ENCODE assay signal across 18 cellular contexts in the genomic region with DNA sequence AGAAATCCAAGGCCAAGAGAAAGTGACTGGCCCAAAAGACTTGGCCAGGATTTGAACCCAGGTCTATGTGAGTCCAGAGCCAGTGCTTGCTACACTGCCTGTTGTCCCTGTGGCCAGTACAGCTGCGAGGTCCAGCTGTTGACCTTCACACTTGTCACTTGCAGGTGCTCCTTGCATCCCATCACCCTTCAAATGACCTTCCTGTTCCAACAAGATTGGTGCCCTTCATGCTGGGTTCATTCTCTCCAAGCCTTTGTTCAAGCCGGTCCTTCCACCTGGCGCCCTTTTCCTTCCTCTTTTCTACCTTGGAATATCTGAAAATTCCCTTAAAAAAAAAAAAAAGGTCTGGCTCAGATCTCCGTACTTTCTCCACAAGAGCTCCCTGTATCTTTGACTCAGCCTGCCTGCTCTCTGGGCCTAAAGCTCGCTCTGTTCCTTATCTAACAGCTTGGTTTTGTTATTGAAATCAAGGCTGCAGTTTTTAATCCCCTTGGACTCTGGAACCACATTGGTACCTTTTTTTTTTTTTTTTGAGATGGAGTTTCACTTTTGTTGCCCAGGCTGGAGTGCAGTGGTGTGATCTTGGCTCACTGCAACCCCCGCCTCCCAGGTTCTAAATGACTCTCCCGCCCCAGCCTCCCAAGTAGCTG. TPM values are rescaled to one million over a fixed set of nuclear protein-coding genes. Genes with fewer than 3 reads are reported as not detected.
DNase-seq lines count a peak whose midpoint lies in the region; ATAC-seq, FAIRE-seq and TF ChIP-seq lines count a peak whose summit lies in the region.
"Had no signal": no experiment of that assay in that cellular context is flagged by ENCODE, and none has a peak within 500 bp of the region (broad histone marks: within the 10 kb centered on the region; RNA-seq: fewer than 3 reads in every experiment).

No MANE protein-coding gene starts in this region.

- H3K9ac ChIP-seq in K562 (ENCODE audit: insufficient read depth in 1 of 2, low read depth in 2 of 2, low read length in 2 of 2): no peak overlapping the region; a peak in 1 of 4 replicates
- no peak overlapping the region for H3K9ac ChIP-seq in skeletal muscle satellite cell (ENCODE audit: low read depth, low read length)

- H3K4me1 ChIP-seq in K562 (replicated peaks in 1 of 2; ENCODE audit: control insufficient read depth in 2 of 2, insufficient read depth in 2 of 2, low read length in 2 of 2): peaks cover 14 to 51% of the 10 kb centered on the region in 2 experiments; a peak in 4 of 5 replicates
- peaks cover 10% of the 10 kb centered on the region for H3K4me1 ChIP-seq in right cardiac atrium (ENCODE audit: control insufficient read depth, insufficient read depth, low read length)
- peaks cover 18% of the 10 kb centered on the region for H3K4me1 ChIP-seq in skeletal muscle satellite cell (ENCODE audit: control insufficient read depth, insufficient read depth, low read length)
- H3K4me1 ChIP-seq: BE2C had no signal

- no TSS peak for BruUV-seq in K562 (replicated peaks; lab: Mats Ljungman, UMichigan)

- H3K9me1 ChIP-seq in K562 (ENCODE audit: control insufficient read depth, insufficient read depth, low read length): no peaks in the 10 kb centered on the region

- no peak for FAIRE-seq in K562 (lab: Jason Lieb, UNC)
- FAIRE-seq: endometrium, TTC549 had no signal

- no peak for TF ChIP-seq CTCF in K562 (IDR thresholded peaks at IDR 0.05 in 2 of 3, conservative IDR thresholded peaks at IDR 0.05 in 1 of 3; ENCODE audit: insufficient read depth in 2 of 3, low read depth in 1 of 3, low read length in 3 of 3)

- ATAC-seq in K562: no peak
- ATAC-seq in right cardiac atrium: peak; percentile 23 to 61
- no peak for ATAC-seq in HG03457 (IDR thresholded peaks at IDR 0.05; ENCODE audit: unreplicated experiment)
- ATAC-seq in GM21360 (IDR thresholded peaks at IDR 0.05; ENCODE audit: unreplicated experiment): no peak

- H3K9me3 ChIP-seq in K562 (replicated peaks; ENCODE audit: control insufficient read depth, insufficient read depth, low read depth, low read length) (no peaks in the 10 kb centered on the region), right cardiac atrium (ENCODE audit: control insufficient read depth, low read length) (no peaks in the 10 kb centered on the region), skeletal muscle satellite cell (replicated peaks; ENCODE audit: low read length) (no peaks in the 10 kb centered on the region)
- H3K9me3 ChIP-seq: BE2C, neutrophil had no signal

- no peak for TF ChIP-seq EP300 in K562 (IDR thresholded peaks at IDR 0.05; ENCODE audit: low read length)

- CTCF ChIA-PET in K562 (lab: Yijun Ruan, JAX; ENCODE audit: low intra/inter-chr PET ratio): interaction anchor here (0.6 kb wide), 2 partner anchors 17 to 22 kb away, joined by 4 read pairs; partner anchors contain the start of gene MRPS18A

- intact Hi-C loops in K562 (cut with micrococcal nuclease) (no loop called here), right cardiac atrium (cut with DNase I) (no loop called here)

- H2AFZ ChIP-seq in K562 (ENCODE audit: low read depth, low read length): peak overlapping the region; percentile 42; the same call in 1 of the 2 replicates

- H3K27ac ChIP-seq in K562 (ENCODE audit: extremely low read depth, low read depth, low read length) (no peak overlapping the region; the same call in 2 of the 3 replicates), right cardiac atrium (ENCODE audit: low read length) (peak overlapping the region; percentile 81)
- H3K27ac ChIP-seq: neutrophil had no signal

- no peaks in the 10 kb centered on the region; the same call in 1 of the 2 replicates for H3K27me3 ChIP-seq in H7 (ENCODE audit: control insufficient read depth, insufficient read depth, low read length)
- no peaks in the 10 kb centered on the region for H3K27me3 ChIP-seq in K562 (ENCODE audit: control insufficient read depth in 2 of 2, insufficient read depth in 2 of 2, low read length in 2 of 2)
- H3K27me3 ChIP-seq in right cardiac atrium (ENCODE audit: control insufficient read depth, insufficient read depth): no peaks in the 10 kb centered on the region
- H3K27me3 ChIP-seq in skeletal muscle satellite cell (ENCODE audit: control insufficient read depth, insufficient read depth, low read length): peaks cover 41% of the 10 kb centered on the region
- H3K27me3 ChIP-seq: BE2C had no signal

- no peak for TF ChIP-seq POLR2A in K562 (conservative IDR thresholded peaks at IDR 0.05)

- no peak for TF ChIP-seq RAD21 in K562 (CRISPR knock-in tag; conservative IDR thresholded peaks at IDR 0.05 in 1 of 2, IDR thresholded peaks at IDR 0.05 in 1 of 2)

- 45% methylated on average over 6 of the region's 7 CpGs for WGBS in K562 (ENCODE audit: insufficient coverage, low coverage, missing lambda C conversion rate)
- WGBS in right cardiac atrium: 69% methylated on average over 7 of the region's 7 CpGs

- in situ Hi-C loops in K562 (cut with MboI): no loop called here

- POLR2A ChIA-PET in K562 (lab: Yijun Ruan, JAX): interaction anchor here (0.6 to 1.3 kb wide), 6 partner anchors 9 to 536 kb away, joined by 3 to 8 read pairs (median 5); partner anchors contain the start of gene VEGFA

- DNase-seq in H7 (peak; percentile 45), K562 (ENCODE audit: extremely low read depth in 1 of 4, low spot score in 3 of 4) (no peak), right cardiac atrium (no peak), nucleus accumbens (lab: John Stamatoyannopoulos, UW) (no peak), HT-29 (ENCODE audit: low spot score) (no peak)
- DNase-seq: activated naive CD4-positive, alpha-beta T cell treated with anti-CD3 and anti-CD28 coated beads, Interleukin-2, amount 10 ng/mL, durations not matched to agents 7 days and 5 days; BE2C; caudate nucleus; DMS79; head of caudate nucleus; left cardiac atrium; stimulated activated CD4-positive, alpha-beta T cell treated with anti-CD3 and anti-CD28 coated beads, Interleukin-15, amount 100 ng/mL, for 24 hours had no signal

- H4K20me1 ChIP-seq in K562 (replicated peaks; ENCODE audit: control insufficient read depth, insufficient read depth, low read length): no peaks in the 10 kb centered on the region

- H3K4me3 ChIP-seq in H7 (ENCODE audit: insufficient read depth, low read depth, low read length): no peak overlapping the region
- H3K4me3 ChIP-seq in K562: no peak overlapping the region
- H3K4me3 ChIP-seq in right cardiac atrium (ENCODE audit: low read length): no peak overlapping the region
- H3K4me3 ChIP-seq in skeletal muscle satellite cell (ENCODE audit: low read length): no peak overlapping the region

- H3K36me3 ChIP-seq in H7 (replicated peaks; ENCODE audit: control insufficient read depth, insufficient read depth, low read length) (no peaks in the 10 kb centered on the region), K562 (ENCODE audit: control insufficient read depth, insufficient read depth, low read length) (no peaks in the 10 kb centered on the region), skeletal muscle satellite cell (ENCODE audit: insufficient read depth, low read length) (no peaks in the 10 kb centered on the region)
- H3K36me3 ChIP-seq: BE2C, neutrophil had no signal

- H3K79me2 ChIP-seq in K562 (ENCODE audit: control insufficient read depth, insufficient read depth, low read length): no peaks in the 10 kb centered on the region

- H3K4me2 ChIP-seq in K562 (ENCODE audit: insufficient read depth, low read length) (no peak overlapping the region), skeletal muscle satellite cell (ENCODE audit: low read length) (peak overlapping the region; percentile 7)

TF ChIP-seq in K562, 482 proteins besides CTCF, POLR2A, EP300 and RAD21:
- TF ChIP-seq TFAP4 (CRISPR knock-in tag; IDR thresholded peaks at IDR 0.05; ENCODE audit: borderline replicate concordance) (peak; percentile 35; the same call in 1 of the 2 replicates), ZNF175 (CRISPR knock-in tag; IDR thresholded peaks at IDR 0.05; ENCODE audit: low read depth) (no peak), NFYB (IDR thresholded peaks at IDR 0.05; ENCODE audit: extremely low read depth, insufficient read length) (no peak), CEBPB (tag; IDR thresholded peaks at IDR 0.05) (peak; percentile 70; the same call in 1 of the 2 replicates), NR2C2 (CRISPR knock-in tag; IDR thresholded peaks at IDR 0.05) (no peak), NR2C2 (tag; IDR thresholded peaks at IDR 0.05) (peak; percentile 5; the same call in 1 of the 2 replicates), ESRRA (IDR thresholded peaks at IDR 0.05; ENCODE audit: borderline replicate concordance, low read depth) (peak; percentile 85)

RNA-seq across cellular contexts. Expression of gene MRPS18A, which starts 22.2 kb away (rescaled TPM):
- 77.3 and 102 TPM in 2 replicates for total RNA-seq in H7 (2014; rRNA removed; shearing (Covaris generic))
- total RNA-seq in K562 (2011; cell fraction: chromatin; rRNA removed; ENCODE audit: low replicate concordance): 30.9 and 95.8 TPM in 2 replicates
- total RNA-seq in K562 (2011; cell fraction: nucleolus; rRNA removed): 81.3 and 96.7 TPM in 2 replicates
- total RNA-seq in K562 (2011; cell fraction: nucleoplasm; rRNA removed): 48.8 and 57.7 TPM in 2 replicates
- 130 and 161 TPM in 2 replicates for total RNA-seq in K562 (2014; rRNA removed)
- 63.9 and 87.5 TPM in 2 replicates for total RNA-seq in K562 (2014; rRNA removed; fragmentation: Illumina TruSeq; extraction: Trizol)
- 115 and 119 TPM in 2 replicates for total RNA-seq in K562 (2015; rRNA removed; fragmentation: Illumina TruSeq; extraction: Trizol)
- 102 and 104 TPM in 2 replicates for total RNA-seq in K562 (2021)
- polyA plus RNA-seq in K562 (2011; rRNA removed): 104 and 112 TPM in 2 replicates
- 155 and 252 TPM in 2 replicates for polyA plus RNA-seq in K562 (2011; cell fraction: cytosol; rRNA removed)
- 54.3 and 56.2 TPM in 2 replicates for polyA plus RNA-seq in K562 (2011; cell fraction: nucleus; rRNA removed)
- 113 and 127 TPM in 2 replicates for polyA plus RNA-seq in K562 (2012)
- 159 and 185 TPM in 2 replicates for polyA plus RNA-seq in K562 (2014; fragmentation: Illumina TruSeq; extraction: Trizol)
- 100 to 1,000 TPM; 204 to 243 TPM for polyA plus RNA-seq in K562 (2014; fragmentation: Nextera tagmentation; extraction: Ambion mirVana)
- polyA plus RNA-seq in K562 (2014; rRNA removed): 125 and 133 TPM in 2 replicates
- polyA minus RNA-seq in K562 (2011; rRNA and poly(A)+ RNA removed): 78.1 and 100 TPM in 2 replicates
- 41.0 and 52.2 TPM in 2 replicates for polyA minus RNA-seq in K562 (2011; cell fraction: cytosol; rRNA and poly(A)+ RNA removed)
- 41.9 and 47.8 TPM in 2 replicates for polyA minus RNA-seq in K562 (2011; cell fraction: nucleus; rRNA and poly(A)+ RNA removed)
- total RNA-seq in right cardiac atrium: 10 to 100 TPM; 33.1 to 39.0 (median 34.9) TPM
- polyA plus RNA-seq in right cardiac atrium: 58.0 TPM
- 33.0 and 39.1 TPM in 2 replicates for total RNA-seq in skeletal muscle satellite cell (2012; rRNA removed)
- total RNA-seq in HT-29 (2014; rRNA removed; shearing (Covaris generic)): 112 and 125 TPM in 2 replicates

Comparison
In these comparisons a context has a peak if more than half of its experiments do, and no peak if none do; other contexts are left out.
1. ATAC-seq: peak in right cardiac atrium (2 of 2); none in K562 (single experiment), HG03457 (single experiment) and GM21360 (single experiment).